In genomic region chr2:74514368-74515270, GRCh38 we compare ENCODE assay signal across 10 cellular contexts. TPM values are rescaled to one million over a fixed set of nuclear protein-coding genes. Genes with fewer than 3 reads are reported as not detected.
DNase-seq lines count a peak whose midpoint lies in the region; ATAC-seq, FAIRE-seq and TF ChIP-seq lines count a peak whose summit lies in the region.
"Had no signal": no experiment of that assay in that cellular context is flagged by ENCODE, and none has a peak within 500 bp of the region (broad histone marks: within the 10 kb centered on the region; RNA-seq: fewer than 3 reads in every experiment).

TSS of gene TLX2 (plus strand) at chr2:74514450. CDS start at chr2:74514807, 357 bp downstream.

- ATAC-seq in HepG2 (no peak), right lobe of liver (no peak), HG02885 (IDR thresholded peaks at IDR 0.05; ENCODE audit: poor library complexity, unreplicated experiment) (no peak), HG03565 (IDR thresholded peaks at IDR 0.05; ENCODE audit: unreplicated experiment) (no peak)

- H3F3A ChIP-seq in SK-N-SH (replicated peaks; ENCODE audit: insufficient read depth), result peaks cover 16% of the 10 kb centered on the region

- H3K79me2 ChIP-seq in HepG2 (ENCODE audit: insufficient read depth, low read length) (no peaks in the 10 kb centered on the region), SK-N-SH (ENCODE audit: insufficient read depth) (peaks cover 23% of the 10 kb centered on the region; the same call in 1 of the 2 replicates)

- peaks cover 11 to 12% of the 10 kb centered on the region in 2 experiments; a peak in 4 of 5 replicates for H3K36me3 ChIP-seq in HepG2 (replicated peaks in 1 of 2; ENCODE audit: control insufficient read depth in 1 of 2, insufficient read depth in 2 of 2, low read length in 2 of 2)
- no peaks in the 10 kb centered on the region for H3K36me3 ChIP-seq in right lobe of liver
- peaks cover 4% of the 10 kb centered on the region in 2 experiments for H3K36me3 ChIP-seq in SK-N-SH (replicated peaks in 1 of 2; ENCODE audit: control insufficient read depth in 1 of 2, insufficient read depth in 2 of 2, low read length in 1 of 2)
- H3K36me3 ChIP-seq: thyroid gland had no signal

- CTCF ChIA-PET in HepG2 (lab: Yijun Ruan, JAX; ENCODE audit: low intra/inter-chr PET ratio, low total read pairs), result no interaction called here
- CTCF ChIA-PET in SK-N-SH (lab: Yijun Ruan, JAX), result interaction anchor here (1.4 to 3.1 kb wide), 6 partner anchors 12 to 74 kb away, joined by 3 to 14 read pairs (median 10); partner anchors contain the start of genes AUP1, CCDC142, DQX1 and HTRA2

- H2AFZ ChIP-seq in HepG2 (ENCODE audit: low read length) (no peak within 1 kb of the TSS), SK-N-SH (ENCODE audit: low read depth) (peak within 1 kb of the TSS; percentile 90)

- TF ChIP-seq EP300 in HepG2 (IDR thresholded peaks at IDR 0.05; ENCODE audit: low read depth in 2 of 2, low read length in 2 of 2) (no peak), HepG2 (CRISPR knock-in tag; IDR thresholded peaks at IDR 0.05; ENCODE audit: borderline replicate concordance) (no peak), SK-N-SH (IDR thresholded peaks at IDR 0.05; ENCODE audit: borderline replicate concordance in 1 of 2, low read depth in 1 of 2, low read length in 1 of 2) (no peak)

- in situ Hi-C loops in HepG2 (cut with HindIII; ENCODE audit: extremely low pct_ligation_motif_present, low pct_unique_long_range_greater_than_20kb), result no loop called here

- no peak for FAIRE-seq in HepG2 (lab: Jason Lieb, UNC)
- FAIRE-seq in urothelium cell line (lab: Jason Lieb, UNC), result peak; percentile 62

- H3K9ac ChIP-seq in HepG2 (ENCODE audit: insufficient read depth, low read depth, low read length), result peak within 1 kb of the TSS; percentile 68
- H3K9ac ChIP-seq in SK-N-SH, result peak within 1 kb of the TSS; percentile 71

- H3K9me2 ChIP-seq in SK-N-SH, result no peaks in the 10 kb centered on the region

- H3K4me1 ChIP-seq in HepG2 (ENCODE audit: insufficient read depth, low read length) (peaks cover 45% of the 10 kb centered on the region), right lobe of liver (peaks cover 0 to 12% (median 0%) of the 10 kb centered on the region in 4 donors), SK-N-SH (ENCODE audit: control insufficient read depth in 1 of 2, insufficient read depth in 2 of 2, low read depth in 1 of 2, low read length in 1 of 2) (peaks cover 9 to 18% of the 10 kb centered on the region in 2 experiments; a peak in 1 of 4 replicates)

- intact Hi-C loops in HepG2 (cut with micrococcal nuclease; ENCODE audit: unreplicated experiment), result no loop called here
- intact Hi-C loops in right lobe of liver (cut with DNase I), result no loop called here

- 95% methylated on average over 59 of the region's 82 CpGs for WGBS in HepG2 (ENCODE audit: low lambda C conversion rate)
- WGBS in right lobe of liver (ENCODE audit: insufficient coverage, low coverage, low lambda C conversion rate, missing lambda C conversion rate), result 3% methylated on average over 14 of the region's 82 CpGs
- WGBS in SK-N-SH (ENCODE audit: low lambda C conversion rate), result 30% methylated on average over 18 of the region's 82 CpGs

- H4K20me1 ChIP-seq in HepG2 (ENCODE audit: insufficient read depth, low read length), result no peaks in the 10 kb centered on the region
- H4K20me1 ChIP-seq in SK-N-SH (ENCODE audit: insufficient read depth), result no peaks in the 10 kb centered on the region

- H3K4me3 ChIP-seq in HepG2 (replicated peaks in 1 of 3; ENCODE audit: insufficient read depth in 1 of 3, low read depth in 2 of 3, low read length in 3 of 3), result peak within 1 kb of the TSS; percentile 43 to 63 (median 62); a peak in 5 of 6 replicates
- H3K4me3 ChIP-seq in right lobe of liver, result no peak within 1 kb of the TSS
- peak within 1 kb of the TSS; percentile 68 to 90 for H3K4me3 ChIP-seq in SK-N-SH (ENCODE audit: low read depth in 2 of 2, low read length in 1 of 2)
- H3K4me3 ChIP-seq: thyroid gland had no signal

- TF ChIP-seq CTCF in HepG2 (CRISPR knock-in tag; IDR thresholded peaks at IDR 0.05), result no peak
- no peak for TF ChIP-seq CTCF in right lobe of liver (IDR thresholded peaks at IDR 0.05)
- peak; percentile 25 for TF ChIP-seq CTCF in SK-N-SH (IDR thresholded peaks at IDR 0.05)

- H3K27ac ChIP-seq in HepG2 (ENCODE audit: extremely low read length, insufficient read depth, low read length) (peak within 1 kb of the TSS; percentile 27), right lobe of liver (no peak within 1 kb of the TSS), SK-N-SH (ENCODE audit: low read depth in 2 of 2, low read length in 1 of 2) (peak within 1 kb of the TSS; percentile 53 to 95; a peak in 3 of 4 replicates)
- H3K27ac ChIP-seq: thyroid gland had no signal

- no peak for TF ChIP-seq RAD21 in HepG2 (CRISPR knock-in tag; IDR thresholded peaks at IDR 0.05)
- 0 out of 2 replicates have a peak, but pooled peaks have one; percentile 9 for TF ChIP-seq RAD21 in SK-N-SH (IDR thresholded peaks at IDR 0.05; ENCODE audit: low read length)

- no peak for TF ChIP-seq POLR2A in HepG2 (IDR thresholded peaks at IDR 0.05; ENCODE audit: insufficient read depth in 1 of 2, low read depth in 2 of 2, low read length in 2 of 2)
- TF ChIP-seq POLR2A in right lobe of liver (IDR thresholded peaks at IDR 0.05), result no peak
- TF ChIP-seq POLR2A in erythroblast (IDR thresholded peaks at IDR 0.05; ENCODE audit: low read length), result no peak

- H3K27me3 ChIP-seq in HepG2 (ENCODE audit: control insufficient read depth in 1 of 2, insufficient read depth in 2 of 2, low read length in 2 of 2) (no peaks in the 10 kb centered on the region), right lobe of liver (peaks cover 6 to 52% of the 10 kb centered on the region in 2 donors), SK-N-SH (ENCODE audit: insufficient read depth) (no peaks in the 10 kb centered on the region)

- DNase-seq in HepG2 (ENCODE audit: low spot score), result no peak
- no peak for DNase-seq in right lobe of liver
- peak; percentile 96 for DNase-seq in SK-N-SH
- DNase-seq in iPS-NIHi11 (ENCODE audit: low spot score), result peak; percentile 55
- no peak for DNase-seq in urothelium cell line (ENCODE audit: low spot score)
- no peak for DNase-seq in erythroblast (lab: John Stamatoyannopoulos, UW)

- no TSS peak for BruUV-seq in HepG2 (replicated peaks; lab: Mats Ljungman, UMichigan)

- POLR2A ChIA-PET in HepG2 (lab: Yijun Ruan, JAX) (interaction anchor here (2.1 to 2.4 kb wide), 2 partner anchors 11 to 15 kb away, joined by 6 to 13 read pairs; partner anchors contain the start of genes AUP1 and HTRA2), SK-N-SH (lab: Yijun Ruan, JAX) (interaction anchor here (0.7 to 1.9 kb wide), 12 partner anchors 8 to 74 kb away, joined by 3 to 6 read pairs (median 4); partner anchors contain the start of genes AUP1, CCDC142, DQX1 and HTRA2)

- no peaks in the 10 kb centered on the region for H3K9me3 ChIP-seq in HepG2 (ENCODE audit: low read length)
- H3K9me3 ChIP-seq in right lobe of liver, result no peaks in the 10 kb centered on the region
- no peaks in the 10 kb centered on the region for H3K9me3 ChIP-seq in SK-N-SH
- H3K9me3 ChIP-seq: thyroid gland had no signal

- peak within 1 kb of the TSS; percentile 75 for H3K4me2 ChIP-seq in HepG2 (ENCODE audit: low read depth, low read length)
- peak within 1 kb of the TSS; percentile 99 for H3K4me2 ChIP-seq in SK-N-SH

TF ChIP-seq in HepG2, 621 proteins besides CTCF, POLR2A, EP300 and RAD21 (continues in another document):
- TF ChIP-seq FOSL1 (CRISPR knock-in tag; IDR thresholded peaks at IDR 0.05; ENCODE audit: borderline replicate concordance) (no peak), SOX6 (IDR thresholded peaks at IDR 0.05) (no peak), SOX6 (CRISPR knock-in tag; IDR thresholded peaks at IDR 0.05) (no peak), RBFOX2 (IDR thresholded peaks at IDR 0.05; ENCODE audit: low read depth, low read length) (peak; percentile 46), MAFK (conservative IDR thresholded peaks at IDR 0.05 in 1 of 2, IDR thresholded peaks at IDR 0.05 in 1 of 2; ENCODE audit: low read length in 2 of 2) (no peak)

TF ChIP-seq in SK-N-SH, 30 proteins besides CTCF, POLR2A, EP300 and RAD21 (continues in another document):
- TF ChIP-seq RXRA (IDR thresholded peaks at IDR 0.05; ENCODE audit: borderline replicate concordance, low read depth) (no peak), FOXM1 (IDR thresholded peaks at IDR 0.05; ENCODE audit: low read depth) (no peak), NRF1 (IDR thresholded peaks at IDR 0.05; ENCODE audit: low read depth, low read length) (0 out of 2 replicates have a peak, but pooled peaks have one; percentile 2), TEAD4 (IDR thresholded peaks at IDR 0.05; ENCODE audit: borderline replicate concordance, insufficient read depth) (no peak), YY1 (IDR thresholded peaks at IDR 0.05; ENCODE audit: low read depth) (no peak)

RNA-seq across cellular contexts. Expression of gene TLX2, which starts in this region (rescaled TPM):
- total RNA-seq in HepG2 (2016; rRNA removed; fragmentation: Illumina TruSeq; extraction: Trizol) (0.20 TPM in 1 of 2 replicates, not detected in the other), right lobe of liver (not detected)
- total RNA-seq in HepG2 (2016; cell fraction: cytosol; rRNA removed; fragmentation: Illumina TruSeq; extraction: Trizol; ENCODE audit: low read depth), result 0.10 and 0.26 TPM in 2 replicates
- total RNA-seq in HepG2 (2016; cell fraction: insoluble cytoplasmic fraction; rRNA removed; fragmentation: Illumina TruSeq; extraction: Trizol), result 0.28 TPM in 1 of 2 replicates, not detected in the other
- total RNA-seq in HepG2 (2016; cell fraction: membrane; rRNA removed; fragmentation: Illumina TruSeq; extraction: Trizol), result 0.28 TPM in 1 of 2 replicates, not detected in the other
- total RNA-seq in HepG2 (2016; cell fraction: nucleus; rRNA removed; fragmentation: Illumina TruSeq; extraction: Trizol), result not detected in 2 replicates
- polyA plus RNA-seq in HepG2 (2011; rRNA removed) (0.05 and 0.09 TPM in 2 replicates), SK-N-SH (2012; rRNA removed) (24.5 and 25.6 TPM in 2 replicates)
- polyA plus RNA-seq in HepG2 (2011; cell fraction: cytosol; rRNA removed), result 0.10 and 0.17 TPM in 2 replicates
- 0.35 and 0.92 TPM in 2 replicates for polyA plus RNA-seq in HepG2 (2011; cell fraction: nucleus; rRNA removed)
- 4.1 and 5.8 TPM in 2 replicates for polyA plus RNA-seq in HepG2 (2012)
- polyA plus RNA-seq in HepG2 (2016; cell fraction: cytosol; fragmentation: Illumina TruSeq; extraction: Trizol; ENCODE audit: low read depth), result 0.09 and 0.26 TPM in 2 replicates
- polyA plus RNA-seq in HepG2 (2016; cell fraction: insoluble cytoplasmic fraction; fragmentation: Illumina TruSeq; extraction: Trizol; ENCODE audit: low read depth), result 0.26 TPM in 1 of 2 replicates, not detected in the other
- polyA plus RNA-seq in HepG2 (2016; cell fraction: membrane; fragmentation: Illumina TruSeq; extraction: Trizol; ENCODE audit: low read depth), result 0.62 TPM in 1 of 2 replicates, not detected in the other
- polyA plus RNA-seq in HepG2 (2016; cell fraction: nucleus; fragmentation: Illumina TruSeq; extraction: Trizol; ENCODE audit: insufficient read depth, low read depth), result 0.66 TPM in 1 of 2 replicates, not detected in the other
- not detected in 2 replicates for polyA minus RNA-seq in HepG2 (2011; rRNA and poly(A)+ RNA removed; ENCODE audit: low replicate concordance)
- not detected in 2 replicates for polyA minus RNA-seq in HepG2 (2011; cell fraction: cytosol; rRNA and poly(A)+ RNA removed)
- not detected in 2 replicates for polyA minus RNA-seq in HepG2 (2011; cell fraction: nucleus; rRNA and poly(A)+ RNA removed)
- 11.9 and 19.9 TPM in 2 replicates for polyA plus RNA-seq in SK-N-SH (2012; cell fraction: cytosol; rRNA removed)
- 69.3 and 99.9 TPM in 2 replicates for polyA plus RNA-seq in SK-N-SH (2012; cell fraction: nucleus; rRNA removed)
- total RNA-seq: pulmonary artery endothelial cell, thyroid gland had no signal

Comparison
In these comparisons a context has a peak if more than half of its experiments do, and no peak if none do; other contexts are left out.
1. H3K27ac ChIP-seq: peak in HepG2 (single experiment) and SK-N-SH (2 of 2); none in right lobe of liver (0 of 3).
2. H3K4me3 ChIP-seq: peak in HepG2 (3 of 3) and SK-N-SH (2 of 2); none in right lobe of liver (0 of 3).
3. DNase-seq: peak in SK-N-SH (single experiment) and iPS-NIHi11 (single experiment); none in HepG2 (single experiment), right lobe of liver (0 of 3), urothelium cell line (single experiment) and erythroblast (0 of 2).
4. Of the 25 proteins assayed by ChIP-seq in both HepG2 and SK-N-SH: peak only in HepG2: none; only in SK-N-SH: CTCF, MXI1, PBX3, POLR2AphosphoS5, RAD21, SMC3 and 1 more; in both: none; in neither: 18.